ENCODE assay signal across 12 cellular contexts in the genomic region with DNA sequence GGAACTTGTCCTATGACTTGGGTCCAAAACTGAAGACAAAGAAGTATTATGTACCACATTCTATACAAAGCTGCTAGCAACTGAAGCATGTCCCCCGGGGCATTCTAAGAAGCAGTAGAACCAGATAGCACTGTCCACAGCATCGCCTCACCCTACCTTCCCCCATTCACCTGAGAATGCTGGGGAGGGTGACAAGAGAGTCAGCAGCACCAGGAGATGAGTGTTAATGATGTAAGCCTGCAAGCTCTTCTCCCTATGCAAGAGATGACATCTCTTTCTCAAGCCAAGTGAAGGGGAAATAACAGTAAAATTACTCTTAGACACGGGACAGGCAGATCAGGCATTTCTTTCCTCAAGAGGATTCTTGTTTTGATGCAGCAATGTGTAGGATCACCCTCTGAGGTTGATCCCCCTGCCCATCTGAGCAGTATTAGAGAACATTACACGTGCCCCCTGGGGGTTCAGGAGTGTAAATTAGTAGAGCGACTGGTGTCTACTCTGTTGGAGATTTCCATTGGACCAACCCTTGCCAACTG. TPM values are rescaled to one million over a fixed set of nuclear protein-coding genes. Genes with fewer than 3 reads are reported as not detected.
DNase-seq lines count a peak whose midpoint lies in the region; ATAC-seq and TF ChIP-seq lines count a peak whose summit lies in the region.
"Had no signal": no experiment of that assay in that cellular context is flagged by ENCODE, and none has a peak within 500 bp of the region (broad histone marks: within the 10 kb centered on the region; RNA-seq: fewer than 3 reads in every experiment).

No MANE protein-coding gene starts in this region.

- no peaks in the 10 kb centered on the region for H3K27me3 ChIP-seq in foreskin keratinocyte

- TF ChIP-seq CTCF in foreskin keratinocyte (conservative IDR thresholded peaks at IDR 0.05) = no peak

- H3K9me3 Mint-ChIP-seq in activated CD4-positive, alpha-beta memory T cell treated with anti-CD3 and anti-CD28 coated beads for 36 hours = peaks cover 20% of the 10 kb centered on the region

- POLR2A ChIA-PET in activated CD4-positive, alpha-beta memory T cell treated with anti-CD3 and anti-CD28 coated beads for 36 hours (lab: Charles Lee) = no interaction called here

- no peak overlapping the region for H3K4me3 Mint-ChIP-seq in activated CD4-positive, alpha-beta memory T cell treated with anti-CD3 and anti-CD28 coated beads for 36 hours

- peak overlapping the region; percentile 85 for H3K27ac ChIP-seq in foreskin keratinocyte

- no peaks in the 10 kb centered on the region for H3K27me3 Mint-ChIP-seq in activated CD4-positive, alpha-beta memory T cell treated with anti-CD3 and anti-CD28 coated beads for 36 hours

- H3K4me1 ChIP-seq in foreskin keratinocyte = no peaks in the 10 kb centered on the region

- peaks cover 22% of the 10 kb centered on the region for H3K4me1 Mint-ChIP-seq in activated CD4-positive, alpha-beta memory T cell treated with anti-CD3 and anti-CD28 coated beads for 36 hours (ENCODE audit: low read depth)

- intact Hi-C loops in activated CD4-positive, alpha-beta memory T cell treated with anti-CD3 and anti-CD28 coated beads for 36 hours (cut with micrococcal nuclease) = loop anchor here (2.0 kb wide), 1 partner anchor 20 kb away; no protein-coding TSS in a partner anchor

- H3K27ac Mint-ChIP-seq in activated CD4-positive, alpha-beta memory T cell treated with anti-CD3 and anti-CD28 coated beads for 36 hours = no peak overlapping the region

- CTCF ChIA-PET in activated CD4-positive, alpha-beta memory T cell treated with anti-CD3 and anti-CD28 coated beads for 36 hours (lab: Charles Lee) = interaction anchor here (1.2 to 1.5 kb wide), 2 partner anchors 42 to 59 kb away, joined by 4 to 7 read pairs; no protein-coding TSS in a partner anchor

- DNase-seq in foreskin keratinocyte (peak; percentile 83 to 92), T-helper 9 cell (no peak)
- DNase-seq in activated CD4-positive, alpha-beta T cell treated with anti-CD3 and anti-CD28 coated beads, Interleukin-2, amount 50 U/mL, for 1 hour = no peak
- no peak for DNase-seq in activated CD4-positive, alpha-beta memory T cell treated with anti-CD3 and anti-CD28 coated beads for 36 hours
- DNase-seq: activated naive CD4-positive, alpha-beta T cell; COR-L47; dermis blood vessel endothelial cell; NK-92 treated with Interleukin-12 subunit alpha and Interleukin-12 subunit beta, amount 100 ng/mL, for 24 hours had no signal

- ATAC-seq in GM18498 (IDR thresholded peaks at IDR 0.05; ENCODE audit: unreplicated experiment) = peak; percentile 49
- ATAC-seq in GM21423 (IDR thresholded peaks at IDR 0.05; ENCODE audit: unreplicated experiment) = peak; percentile 59
- ATAC-seq in HG03196 (IDR thresholded peaks at IDR 0.05; ENCODE audit: unreplicated experiment) = peak; percentile 54
- ATAC-seq in foreskin keratinocyte = peak; percentile 90
- ATAC-seq in HG03469 (IDR thresholded peaks at IDR 0.05; ENCODE audit: unreplicated experiment) = no peak

- peaks cover 4% of the 10 kb centered on the region for H3K36me3 Mint-ChIP-seq in activated CD4-positive, alpha-beta memory T cell treated with anti-CD3 and anti-CD28 coated beads for 36 hours

RNA-seq across cellular contexts. Expression of gene TLR1, which starts 13.9 kb away (rescaled TPM):
- 0.21 and 0.27 TPM in 2 replicates for total RNA-seq in foreskin keratinocyte
- polyA plus RNA-seq in foreskin keratinocyte = 0.06 and 0.07 TPM in 2 replicates
- total RNA-seq in activated CD4-positive, alpha-beta memory T cell treated with anti-CD3 and anti-CD28 coated beads for 36 hours = 1 to 10 TPM; 1.5 to 1.8 TPM

RNA-seq across cellular contexts. Expression of gene TLR10, which starts 35.7 kb away (rescaled TPM):
- not detected in 2 replicates for total RNA-seq in foreskin keratinocyte
- polyA plus RNA-seq in foreskin keratinocyte = not detected in 2 replicates
- total RNA-seq in activated CD4-positive, alpha-beta memory T cell treated with anti-CD3 and anti-CD28 coated beads for 36 hours = under 1 TPM in 1 of 2 experiments, not detected in 1; 0.05 TPM
- total RNA-seq: dermis blood vessel endothelial cell had no signal

RNA-seq across cellular contexts. Expression of gene TLR6, which starts 38.1 kb away (rescaled TPM):
- 0.41 and 0.53 TPM in 2 replicates for total RNA-seq in foreskin keratinocyte
- polyA plus RNA-seq in foreskin keratinocyte = 0.09 and 0.17 TPM in 2 replicates
- 1 to 10 TPM; 1.4 to 2.2 TPM for total RNA-seq in activated CD4-positive, alpha-beta memory T cell treated with anti-CD3 and anti-CD28 coated beads for 36 hours

RNA-seq across cellular contexts. Expression of gene FAM114A1, which starts 49.1 kb away (rescaled TPM):
- 52.3 and 64.1 TPM in 2 replicates for total RNA-seq in foreskin keratinocyte
- 14.2 and 17.1 TPM in 2 replicates for polyA plus RNA-seq in foreskin keratinocyte
- under 1 TPM; 0.50 to 0.65 TPM for total RNA-seq in activated CD4-positive, alpha-beta memory T cell treated with anti-CD3 and anti-CD28 coated beads for 36 hours

Comparison
In these comparisons a context has a peak if more than half of its experiments do, and no peak if none do; other contexts are left out.
1. DNase-seq: peak in foreskin keratinocyte (2 of 2); none in T-helper 9 cell (single experiment), activated CD4-positive, alpha-beta T cell treated with anti-CD3 and anti-CD28 coated beads, Interleukin-2, amount 50 U/mL, for 1 hour (single experiment) and activated CD4-positive, alpha-beta memory T cell treated with anti-CD3 and anti-CD28 coated beads for 36 hours (single experiment).